ENCODE assay signal across 8 cellular contexts in the genomic region with DNA sequence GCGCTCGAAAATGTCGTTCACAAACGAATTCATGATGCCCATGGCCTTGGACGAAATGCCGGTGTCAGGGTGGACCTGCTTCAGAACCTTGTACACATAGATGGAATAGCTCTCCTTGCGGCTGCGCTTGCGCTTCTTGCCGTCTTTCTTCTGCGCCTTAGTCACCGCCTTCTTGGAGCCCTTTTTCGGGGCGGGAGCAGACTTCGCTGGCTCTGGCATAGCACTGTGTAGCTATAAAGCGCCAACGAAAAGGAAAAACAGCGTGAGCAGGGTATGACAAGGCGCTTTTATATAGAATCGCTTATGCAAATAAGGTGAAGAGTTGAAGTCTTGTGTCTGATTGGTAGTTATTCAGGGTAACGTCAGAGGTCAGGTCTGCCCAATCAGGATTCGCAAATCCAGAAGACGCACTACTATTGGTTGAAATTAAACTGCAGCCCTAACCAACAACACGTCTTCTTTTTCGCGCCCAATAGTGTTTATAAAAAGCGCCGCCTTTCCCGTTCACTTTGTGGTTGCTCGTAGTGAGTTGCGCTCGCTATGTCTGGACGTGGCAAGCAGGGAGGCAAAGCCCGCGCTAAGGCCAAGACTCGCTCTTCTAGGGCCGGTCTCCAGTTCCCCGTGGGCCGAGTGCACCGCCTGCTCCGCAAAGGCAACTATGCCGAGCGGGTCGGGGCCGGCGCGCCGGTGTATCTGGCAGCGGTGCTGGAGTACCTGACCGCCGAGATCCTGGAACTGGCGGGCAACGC.
DNase-seq lines count a peak whose midpoint lies in the region; ATAC-seq and TF ChIP-seq lines count a peak whose summit lies in the region.

No MANE protein-coding gene starts in this region.

- H3K36me3 Mint-ChIP-seq in activated naive CD4-positive, alpha-beta T cell treated with anti-CD3 and anti-CD28 coated beads for 36 hours (ENCODE audit: low read depth) = peaks cover 4% of the 10 kb centered on the region
- no peaks in the 10 kb centered on the region for H3K36me3 Mint-ChIP-seq in glutamatergic neuron (ENCODE audit: unreplicated experiment)

- CTCF ChIA-PET in activated naive CD4-positive, alpha-beta T cell treated with anti-CD3 and anti-CD28 coated beads for 36 hours (lab: Charles Lee) = interaction anchor here (0.7 to 0.9 kb wide), 2 partner anchors 13 to 119 kb away, joined by 3 to 4 read pairs; no protein-coding TSS in a partner anchor

- no peaks in the 10 kb centered on the region for H3K9me3 ChIP-seq in SJCRH30 (replicated peaks)
- no peaks in the 10 kb centered on the region for H3K9me3 ChIP-seq in thoracic aorta

- no peak for TF ChIP-seq CTCF in HFF-Myc (IDR thresholded peaks at IDR 0.05; ENCODE audit: low read depth, low read length, missing control alignments)
- TF ChIP-seq CTCF in glutamatergic neuron (IDR thresholded peaks at IDR 0.05; ENCODE audit: partially characterized antibody, unreplicated experiment) = no peak
- TF ChIP-seq CTCF in omental fat pad (IDR thresholded peaks at IDR 0.05) = no peak
- TF ChIP-seq CTCF in thoracic aorta (IDR thresholded peaks at IDR 0.05) = no peak

- H3K4me3 Mint-ChIP-seq in activated naive CD4-positive, alpha-beta T cell treated with anti-CD3 and anti-CD28 coated beads for 36 hours = no peak overlapping the region
- H3K4me3 Mint-ChIP-seq in glutamatergic neuron (ENCODE audit: unreplicated experiment) = no peak overlapping the region

- H3K27me3 Mint-ChIP-seq in activated naive CD4-positive, alpha-beta T cell treated with anti-CD3 and anti-CD28 coated beads for 36 hours (ENCODE audit: low read depth) = no peaks in the 10 kb centered on the region
- H3K27me3 Mint-ChIP-seq in glutamatergic neuron (ENCODE audit: unreplicated experiment) = peaks cover 4% of the 10 kb centered on the region

- H3K27ac ChIP-seq in SJCRH30 = peak overlapping the region; percentile 93
- H3K27ac ChIP-seq in thoracic aorta = peak overlapping the region; percentile 81 to 90

- H3K9me3 Mint-ChIP-seq in activated naive CD4-positive, alpha-beta T cell treated with anti-CD3 and anti-CD28 coated beads for 36 hours = no peaks in the 10 kb centered on the region
- H3K9me3 Mint-ChIP-seq in glutamatergic neuron (ENCODE audit: unreplicated experiment) = no peaks in the 10 kb centered on the region

- intact Hi-C loops in activated naive CD4-positive, alpha-beta T cell treated with anti-CD3 and anti-CD28 coated beads for 36 hours (cut with micrococcal nuclease) = loop anchor here (1.0 to 5.0 kb wide), 14 partner anchors 14 to 1750 kb away; a partner anchor contains a TSS

- peak; percentile 98 for DNase-seq in GM03348 (ENCODE audit: low spot score)
- peak; percentile 100 for DNase-seq in HFF-Myc (ENCODE audit: extremely low read depth, low read depth)
- DNase-seq in MV-4-11 (lab: John Stamatoyannopoulos, UW) = peak; percentile 100
- peak; percentile 93 to 98 for DNase-seq in SJCRH30
- peak; percentile 94 for DNase-seq in activated naive CD4-positive, alpha-beta T cell treated with anti-CD3 and anti-CD28 coated beads for 36 hours
- peak; percentile 72 for DNase-seq in glutamatergic neuron
- DNase-seq in omental fat pad (ENCODE audit: low spot score) = peak; percentile 68
- peak; percentile 73 for DNase-seq in thoracic aorta (ENCODE audit: low spot score)

- peak overlapping the region; percentile 62 for H3K4me3 ChIP-seq in HFF-Myc (replicated peaks; ENCODE audit: low read depth, low read length)
- H3K4me3 ChIP-seq in SJCRH30 = peak overlapping the region; percentile 65
- H3K4me3 ChIP-seq in thoracic aorta = peak overlapping the region; percentile 73

- no peaks in the 10 kb centered on the region for H3K36me3 ChIP-seq in SJCRH30
- no peaks in the 10 kb centered on the region for H3K36me3 ChIP-seq in thoracic aorta

- ATAC-seq in omental fat pad (ENCODE audit: low FRiP score) = peak; percentile 98
- peak; percentile 100 for ATAC-seq in thoracic aorta (ENCODE audit: insufficient number of reproducible peaks, low FRiP score, low read depth)

- H3K27me3 ChIP-seq in SJCRH30 (no peaks in the 10 kb centered on the region), thoracic aorta (replicated peaks; ENCODE audit: insufficient read depth) (no peaks in the 10 kb centered on the region)

- H3K4me1 ChIP-seq in SJCRH30 = no peaks in the 10 kb centered on the region; the same call in 1 of the 2 replicates
- H3K4me1 ChIP-seq in thoracic aorta (ENCODE audit: control insufficient read depth in 1 of 2, low read depth in 2 of 2) = peaks cover 0 to 15% of the 10 kb centered on the region in 2 donors

- no peak overlapping the region for H3K27ac Mint-ChIP-seq in activated naive CD4-positive, alpha-beta T cell treated with anti-CD3 and anti-CD28 coated beads for 36 hours
- no peak overlapping the region for H3K27ac Mint-ChIP-seq in glutamatergic neuron (ENCODE audit: unreplicated experiment)

- H3K4me1 Mint-ChIP-seq in activated naive CD4-positive, alpha-beta T cell treated with anti-CD3 and anti-CD28 coated beads for 36 hours (ENCODE audit: low read depth) = peaks cover 19% of the 10 kb centered on the region
- peaks cover 5% of the 10 kb centered on the region for H3K4me1 Mint-ChIP-seq in glutamatergic neuron (ENCODE audit: low read depth, unreplicated experiment)

Comparison
In these comparisons a context has a peak if more than half of its experiments do, and no peak if none do; other contexts are left out.
1. Peak in every context shown above with its lines: DNase-seq, ATAC-seq, H3K4me3 ChIP-seq and H3K27ac ChIP-seq.